ENCODE assay signal across 1 cellular context in genomic region chr1:244970236-244970652, GRCh38.
A peak's percentile ranks its signal among the peaks of the same experiment; 100 is the strongest.
TF ChIP-seq lines count a peak whose summit lies in the region.

No MANE protein-coding gene starts in this region.

TF ChIP-seq in HEK293, 187 proteins besides CTCF, POLR2A, EP300 and RAD21 (continued from another document):
- TF ChIP-seq ZBTB26 (tag by site-specific recombination; optimal IDR thresholded peaks at IDR 0.05) (peak; percentile 25), REST (tag by site-specific recombination; IDR thresholded peaks at IDR 0.05) (0 out of 2 replicates have a peak, but pooled peaks have one; percentile 8), SCRT2 (tag by site-specific recombination; IDR thresholded peaks at IDR 0.05) (peak; percentile 59), GLIS1 (tag by site-specific recombination; IDR thresholded peaks at IDR 0.05) (no peak), ZNF645 (tag by site-specific recombination; IDR thresholded peaks at IDR 0.05) (no peak), ZNF404 (tag by site-specific recombination; IDR thresholded peaks at IDR 0.05) (no peak), ZNF133 (tag by site-specific recombination; IDR thresholded peaks at IDR 0.05) (no peak), ZNF449 (tag by site-specific recombination; IDR thresholded peaks at IDR 0.05) (0 out of 2 replicates have a peak, but pooled peaks have one; percentile 2), OSR2 (tag by site-specific recombination; IDR thresholded peaks at IDR 0.05) (no peak), ZBTB48 (tag by site-specific recombination; IDR thresholded peaks at IDR 0.05) (0 out of 2 replicates have a peak, but pooled peaks have one; percentile 4)
TF ChIP-seq in HEK293: peak in this region for 7.
